1 cellular context compared by ENCODE assay signal in the genomic region with DNA sequence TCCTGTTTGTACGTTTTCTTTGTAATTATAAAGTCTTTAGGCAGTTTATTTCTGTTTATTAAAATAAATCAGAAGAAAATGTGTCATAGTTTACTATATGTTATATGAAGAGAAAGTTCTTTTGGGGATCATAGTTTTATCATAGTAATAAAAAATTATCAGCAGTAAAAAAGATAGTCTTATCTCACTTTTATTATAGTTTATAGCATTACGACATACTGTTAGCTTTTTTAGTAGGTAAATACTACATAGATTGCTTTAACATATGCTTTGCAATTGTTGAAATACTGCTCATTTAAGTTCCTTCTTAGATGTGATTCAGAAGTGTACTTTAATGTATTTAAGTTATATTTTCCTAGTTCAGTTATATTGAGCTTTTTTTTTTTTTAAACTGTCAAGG.
A peak's percentile ranks its signal among the peaks of the same experiment; 100 is the strongest.
TF ChIP-seq lines count a peak whose summit lies in the region.

No MANE protein-coding gene starts in this region.

TF ChIP-seq in HEK293, 187 proteins besides CTCF, POLR2A, EP300 and RAD21 (continued from another document):
- TF ChIP-seq, protein P1, sequence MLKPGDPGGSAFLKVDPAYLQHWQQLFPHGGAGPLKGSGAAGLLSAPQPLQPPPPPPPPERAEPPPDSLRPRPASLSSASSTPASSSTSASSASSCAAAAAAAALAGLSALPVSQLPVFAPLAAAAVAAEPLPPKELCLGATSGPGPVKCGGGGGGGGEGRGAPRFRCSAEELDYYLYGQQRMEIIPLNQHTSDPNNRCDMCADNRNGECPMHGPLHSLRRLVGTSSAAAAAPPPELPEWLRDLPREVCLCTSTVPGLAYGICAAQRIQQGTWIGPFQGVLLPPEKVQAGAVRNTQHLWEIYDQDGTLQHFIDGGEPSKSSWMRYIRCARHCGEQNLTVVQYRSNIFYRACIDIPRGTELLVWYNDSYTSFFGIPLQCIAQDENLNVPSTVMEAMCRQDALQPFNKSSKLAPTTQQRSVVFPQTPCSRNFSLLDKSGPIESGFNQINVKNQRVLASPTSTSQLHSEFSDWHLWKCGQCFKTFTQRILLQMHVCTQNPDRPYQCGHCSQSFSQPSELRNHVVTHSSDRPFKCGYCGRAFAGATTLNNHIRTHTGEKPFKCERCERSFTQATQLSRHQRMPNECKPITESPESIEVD (tag by site-specific recombination; IDR thresholded peaks at IDR 0.05), result peak; percentile 41; the same call in 1 of the 2 replicates
- TF ChIP-seq ZNF629 (tag by site-specific recombination; IDR thresholded peaks at IDR 0.05) (0 out of 2 replicates have a peak, but pooled peaks have one; percentile 26), FEZF1 (tag by site-specific recombination; IDR thresholded peaks at IDR 0.05) (peak; percentile 73), ZXDB (tag by site-specific recombination; IDR thresholded peaks at IDR 0.05) (0 out of 2 replicates have a peak, but pooled peaks have one; percentile 53), OSR2 (tag by site-specific recombination; IDR thresholded peaks at IDR 0.05) (no peak), ZNF843 (tag by site-specific recombination; IDR thresholded peaks at IDR 0.05) (peak; percentile 41; the same call in 1 of the 2 replicates), ZNF10 (tag by site-specific recombination; IDR thresholded peaks at IDR 0.05) (no peak), ZNF776 (tag by site-specific recombination; IDR thresholded peaks at IDR 0.05; ENCODE audit: borderline replicate concordance) (no peak), ZNF571 (tag by site-specific recombination; IDR thresholded peaks at IDR 0.05) (no peak), ZNF169 (tag by site-specific recombination; IDR thresholded peaks at IDR 0.05) (no peak), ZNF140 (tag by site-specific recombination; IDR thresholded peaks at IDR 0.05) (no peak), ZNF785 (tag by site-specific recombination; IDR thresholded peaks at IDR 0.05) (no peak), HOXA7 (CRISPR knock-in tag; IDR thresholded peaks at IDR 0.05; ENCODE audit: borderline replicate concordance) (no peak), ZSCAN16 (tag by site-specific recombination; IDR thresholded peaks at IDR 0.05) (no peak), GFI1B (tag by site-specific recombination; IDR thresholded peaks at IDR 0.05) (no peak)
- TF ChIP-seq, protein P2, sequence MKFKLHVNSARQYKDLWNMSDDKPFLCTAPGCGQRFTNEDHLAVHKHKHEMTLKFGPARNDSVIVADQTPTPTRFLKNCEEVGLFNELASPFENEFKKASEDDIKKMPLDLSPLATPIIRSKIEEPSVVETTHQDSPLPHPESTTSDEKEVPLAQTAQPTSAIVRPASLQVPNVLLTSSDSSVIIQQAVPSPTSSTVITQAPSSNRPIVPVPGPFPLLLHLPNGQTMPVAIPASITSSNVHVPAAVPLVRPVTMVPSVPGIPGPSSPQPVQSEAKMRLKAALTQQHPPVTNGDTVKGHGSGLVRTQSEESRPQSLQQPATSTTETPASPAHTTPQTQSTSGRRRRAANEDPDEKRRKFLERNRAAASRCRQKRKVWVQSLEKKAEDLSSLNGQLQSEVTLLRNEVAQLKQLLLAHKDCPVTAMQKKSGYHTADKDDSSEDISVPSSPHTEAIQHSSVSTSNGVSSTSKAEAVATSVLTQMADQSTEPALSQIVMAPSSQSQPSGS (tag by site-specific recombination; IDR thresholded peaks at IDR 0.05; ENCODE audit: low read depth), result peak; percentile 59; the same call in 1 of the 2 replicates
TF ChIP-seq in HEK293: peak in this region for 7.
